ENCODE assay signal across 8 cellular contexts in genomic region chr2:126776701-126777619, GRCh38.
DNase-seq lines count a peak whose midpoint lies in the region; ATAC-seq, FAIRE-seq and TF ChIP-seq lines count a peak whose summit lies in the region.

No MANE protein-coding gene starts in this region.

- H3K27me3 Mint-ChIP-seq in WTC11 (ENCODE audit: low read depth): peaks cover 17% of the 10 kb centered on the region

- FAIRE-seq in bronchial epithelial cell (lab: Jason Lieb, UNC): no peak

- H3F3A ChIP-seq in smooth muscle cell (ENCODE audit: low read depth): no peaks in the 10 kb centered on the region

- H3K4me1 Mint-ChIP-seq in WTC11: peaks cover 11% of the 10 kb centered on the region; the same call in 1 of the 2 replicates

- H3K4me3 ChIP-seq in bronchial epithelial cell (ENCODE audit: low read depth, low read length) (peak overlapping the region; percentile 31), smooth muscle cell (peak overlapping the region; percentile 80)

- WGBS in smooth muscle cell (ENCODE audit: low lambda C conversion rate): under 1% methylated on average over 56 of the region's 66 CpGs

- CTCF ChIA-PET in WTC11 (lab: Charles Lee): interaction anchor here (0.6 to 5.5 kb wide), 20 partner anchors 10 to 1031 kb away, joined by 3 to 65 read pairs (median 5); no protein-coding TSS in a partner anchor

- DNase-seq in NCI-H187 (lab: John Stamatoyannopoulos, UW) (peak; percentile 18 to 21), NCI-H187 treated with DMSO at 0.1 percent for 48 hours (lab: John Stamatoyannopoulos, UW) (no peak), NCI-H1694 (lab: John Stamatoyannopoulos, UW) (peak; percentile 43), WTC11 (ENCODE audit: low spot score) (peak; percentile 84), bronchial epithelial cell (ENCODE audit: low read depth) (peak; percentile 34), inferior parietal cortex (ENCODE audit: extremely low spot score) (peak; percentile 82), smooth muscle cell (lab: John Stamatoyannopoulos, UW; ENCODE audit: unreplicated experiment) (peak; percentile 42)

- H3K4me2 ChIP-seq in smooth muscle cell: peak overlapping the region; percentile 89

- H3K4me1 ChIP-seq in smooth muscle cell (ENCODE audit: low read depth): no peaks in the 10 kb centered on the region

- no peaks in the 10 kb centered on the region for H3K27me3 ChIP-seq in bronchial epithelial cell (ENCODE audit: control insufficient read depth, insufficient read depth, low read length)
- H3K27me3 ChIP-seq in smooth muscle cell (ENCODE audit: low read depth): peaks cover 30% of the 10 kb centered on the region

- no peaks in the 10 kb centered on the region for H3K36me3 Mint-ChIP-seq in WTC11

- peak overlapping the region; percentile 15 for H3K9ac ChIP-seq in smooth muscle cell (ENCODE audit: low read depth)

- peak overlapping the region; percentile 95 for H2AFZ ChIP-seq in smooth muscle cell (ENCODE audit: low read depth)

- peak; percentile 85 for ATAC-seq in HG02798 (IDR thresholded peaks at IDR 0.05; ENCODE audit: poor library complexity, unreplicated experiment)
- ATAC-seq in WTC11: peak; percentile 78

- no peaks in the 10 kb centered on the region for H4K20me1 ChIP-seq in smooth muscle cell (ENCODE audit: low read depth)

- peak overlapping the region; percentile 82 for H3K4me3 Mint-ChIP-seq in WTC11

- no peaks in the 10 kb centered on the region for H3K79me2 ChIP-seq in smooth muscle cell (ENCODE audit: low read depth)

- H3K36me3 ChIP-seq in bronchial epithelial cell (ENCODE audit: control insufficient read depth, insufficient read depth, low read length): no peaks in the 10 kb centered on the region
- no peaks in the 10 kb centered on the region for H3K36me3 ChIP-seq in smooth muscle cell (ENCODE audit: low read depth)

- H3K27ac ChIP-seq in smooth muscle cell (ENCODE audit: low read depth): no peak overlapping the region

- POLR2A ChIA-PET in WTC11 (lab: Charles Lee): interaction anchor here (0.5 kb wide), 1 partner anchor 1620 kb away, joined by 3 read pairs; no protein-coding TSS in a partner anchor

- no peaks in the 10 kb centered on the region for H3K9me3 ChIP-seq in smooth muscle cell (replicated peaks; ENCODE audit: low read depth)

- H3K27ac Mint-ChIP-seq in WTC11: no peak overlapping the region

- no peaks in the 10 kb centered on the region for H3K9me3 Mint-ChIP-seq in WTC11

- peak; percentile 79 for TF ChIP-seq CTCF in WTC11 (IDR thresholded peaks at IDR 0.05)
- peak; percentile 92 for TF ChIP-seq CTCF in bronchial epithelial cell (IDR thresholded peaks at IDR 0.05; ENCODE audit: insufficient read depth, low read length, severe bottlenecking)
- peak; percentile 96 for TF ChIP-seq CTCF in smooth muscle cell (IDR thresholded peaks at IDR 0.05; ENCODE audit: borderline replicate concordance, insufficient read depth, poor library complexity, severe bottlenecking)

TF ChIP-seq in WTC11, 78 proteins besides CTCF, POLR2A, EP300 and RAD21 (continues in another document):
- TF ChIP-seq, protein P1, sequence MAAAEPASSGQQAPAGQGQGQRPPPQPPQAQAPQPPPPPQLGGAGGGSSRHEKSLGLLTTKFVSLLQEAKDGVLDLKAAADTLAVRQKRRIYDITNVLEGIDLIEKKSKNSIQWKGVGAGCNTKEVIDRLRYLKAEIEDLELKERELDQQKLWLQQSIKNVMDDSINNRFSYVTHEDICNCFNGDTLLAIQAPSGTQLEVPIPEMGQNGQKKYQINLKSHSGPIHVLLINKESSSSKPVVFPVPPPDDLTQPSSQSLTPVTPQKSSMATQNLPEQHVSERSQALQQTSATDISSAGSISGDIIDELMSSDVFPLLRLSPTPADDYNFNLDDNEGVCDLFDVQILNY (CRISPR knock-in tag; IDR thresholded peaks at IDR 0.05): no peak
- TF ChIP-seq HMGXB4 (CRISPR knock-in tag; IDR thresholded peaks at IDR 0.05) (peak; percentile 51; the same call in 1 of the 2 replicates), MYBL2 (CRISPR knock-in tag; IDR thresholded peaks at IDR 0.05) (0 out of 2 replicates have a peak, but pooled peaks have one; percentile 25), TEAD4 (CRISPR knock-in tag; IDR thresholded peaks at IDR 0.05) (no peak), ELF4 (CRISPR knock-in tag; IDR thresholded peaks at IDR 0.05; ENCODE audit: low read depth) (no peak), ZNF317 (CRISPR knock-in tag; IDR thresholded peaks at IDR 0.05; ENCODE audit: borderline replicate concordance, low read depth) (no peak), SP1 (CRISPR knock-in tag; conservative IDR thresholded peaks at IDR 0.05) (peak; percentile 50; the same call in 1 of the 2 replicates), ATF1 (CRISPR knock-in tag; IDR thresholded peaks at IDR 0.05) (no peak), ETV6 (CRISPR knock-in tag; IDR thresholded peaks at IDR 0.05) (peak; percentile 16; the same call in 1 of the 2 replicates), ZNF425 (CRISPR knock-in tag; conservative IDR thresholded peaks at IDR 0.05) (no peak), ZNF138 (CRISPR knock-in tag; conservative IDR thresholded peaks at IDR 0.05) (0 out of 2 replicates have a peak, but pooled peaks have one; percentile 32), ZNF121 (CRISPR knock-in tag; IDR thresholded peaks at IDR 0.05) (no peak), IRF1 (CRISPR knock-in tag; IDR thresholded peaks at IDR 0.05) (no peak)
- TF ChIP-seq, protein P2, sequence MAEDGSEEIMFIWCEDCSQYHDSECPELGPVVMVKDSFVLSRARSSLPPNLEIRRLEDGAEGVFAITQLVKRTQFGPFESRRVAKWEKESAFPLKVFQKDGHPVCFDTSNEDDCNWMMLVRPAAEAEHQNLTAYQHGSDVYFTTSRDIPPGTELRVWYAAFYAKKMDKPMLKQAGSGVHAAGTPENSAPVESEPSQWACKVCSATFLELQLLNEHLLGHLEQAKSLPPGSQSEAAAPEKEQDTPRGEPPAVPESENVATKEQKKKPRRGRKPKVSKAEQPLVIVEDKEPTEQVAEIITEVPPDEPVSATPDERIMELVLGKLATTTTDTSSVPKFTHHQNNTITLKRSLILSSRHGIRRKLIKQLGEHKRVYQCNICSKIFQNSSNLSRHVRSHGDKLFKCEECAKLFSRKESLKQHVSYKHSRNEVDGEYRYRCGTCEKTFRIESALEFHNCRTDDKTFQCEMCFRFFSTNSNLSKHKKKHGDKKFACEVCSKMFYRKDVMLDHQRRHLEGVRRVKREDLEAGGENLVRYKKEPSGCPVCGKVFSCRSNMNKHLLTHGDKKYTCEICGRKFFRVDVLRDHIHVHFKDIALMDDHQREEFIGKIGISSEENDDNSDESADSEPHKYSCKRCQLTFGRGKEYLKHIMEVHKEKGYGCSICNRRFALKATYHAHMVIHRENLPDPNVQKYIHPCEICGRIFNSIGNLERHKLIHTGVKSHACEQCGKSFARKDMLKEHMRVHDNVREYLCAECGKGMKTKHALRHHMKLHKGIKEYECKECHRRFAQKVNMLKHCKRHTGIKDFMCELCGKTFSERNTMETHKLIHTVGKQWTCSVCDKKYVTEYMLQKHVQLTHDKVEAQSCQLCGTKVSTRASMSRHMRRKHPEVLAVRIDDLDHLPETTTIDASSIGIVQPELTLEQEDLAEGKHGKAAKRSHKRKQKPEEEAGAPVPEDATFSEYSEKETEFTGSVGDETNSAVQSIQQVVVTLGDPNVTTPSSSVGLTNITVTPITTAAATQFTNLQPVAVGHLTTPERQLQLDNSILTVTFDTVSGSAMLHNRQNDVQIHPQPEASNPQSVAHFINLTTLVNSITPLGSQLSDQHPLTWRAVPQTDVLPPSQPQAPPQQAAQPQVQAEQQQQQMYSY (CRISPR knock-in tag; IDR thresholded peaks at IDR 0.05): 0 out of 2 replicates have a peak, but pooled peaks have one; percentile 23
